In the genomic region with DNA sequence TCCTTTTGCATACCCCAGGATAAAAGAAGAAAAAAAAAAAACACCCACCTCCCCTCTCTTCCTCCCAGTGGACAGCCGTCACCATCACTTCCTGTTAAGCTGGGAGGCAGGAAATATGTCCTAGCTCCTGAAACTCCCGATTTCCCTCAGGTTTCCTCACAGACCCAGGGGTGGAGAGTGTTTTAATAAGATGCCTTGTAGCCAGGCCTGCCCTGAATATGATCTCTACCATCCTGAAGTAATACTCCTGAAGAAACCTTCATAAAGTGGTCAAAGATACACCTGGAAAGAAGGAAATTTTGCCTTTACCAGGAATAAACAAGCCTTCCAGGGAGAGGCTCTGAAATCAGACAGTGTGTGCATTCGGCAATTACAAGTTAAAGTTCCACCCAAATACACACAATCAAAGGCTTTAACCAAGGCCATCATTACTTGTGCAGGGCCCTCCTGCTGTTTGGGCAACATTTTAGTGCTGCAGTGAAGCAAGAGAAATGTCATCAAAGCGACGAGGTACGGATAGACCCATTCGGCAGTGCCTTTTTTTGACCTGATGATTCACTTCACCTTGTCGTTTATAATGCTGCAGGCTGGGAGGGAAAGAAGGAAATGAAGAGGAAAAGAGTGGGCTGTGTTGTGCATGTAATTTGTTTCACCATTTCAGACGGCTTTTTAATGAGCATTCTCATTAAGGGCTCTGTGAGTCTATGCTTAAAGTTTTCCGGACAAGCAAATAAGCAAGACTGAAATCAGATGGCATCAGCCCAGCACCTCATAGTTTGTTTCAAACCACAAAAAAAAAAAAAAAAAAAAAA, we compare ENCODE assay signal across 9 cellular contexts. TPM values are rescaled to one million over a fixed set of nuclear protein-coding genes. Genes with fewer than 3 reads are reported as not detected.
DNase-seq lines count a peak whose midpoint lies in the region; ATAC-seq and TF ChIP-seq lines count a peak whose summit lies in the region.
"Had no signal": no experiment of that assay in that cellular context is flagged by ENCODE, and none has a peak within 500 bp of the region (broad histone marks: within the 10 kb centered on the region; RNA-seq: fewer than 3 reads in every experiment).

No MANE protein-coding gene starts in this region.

- H3K4me1 ChIP-seq in HCT116 (ENCODE audit: control insufficient read depth in 1 of 2, insufficient read depth in 2 of 2, low read length in 2 of 2) (peaks cover 12 to 38% of the 10 kb centered on the region in 2 experiments), SJCRH30 (peaks cover 3% of the 10 kb centered on the region; the same call in 1 of the 2 replicates)

- H3K4me3 ChIP-seq in HCT116 (replicated peaks in 1 of 2; ENCODE audit: low read depth in 1 of 2, low read length in 2 of 2), result peak overlapping the region in 1 of 2 experiments; percentile 34; a peak in 2 of 4 replicates
- peak overlapping the region; percentile 57 for H3K4me3 ChIP-seq in SJCRH30
- no peak overlapping the region for H3K4me3 ChIP-seq in retinal pigment epithelial cell (ENCODE audit: low read length)

- peak overlapping the region; percentile 63 for H3K4me2 ChIP-seq in HCT116 (ENCODE audit: low read length)

- ATAC-seq in HCT116, result no peak

- intact Hi-C loops in HCT116 (cut with micrococcal nuclease), result no loop called here

- RAD21 ChIA-PET in HCT116 (lab: Charles Lee; ENCODE audit: low non-redundant PET in 1 of 2, low total read pairs in 2 of 2, uncharacterized antibody in 2 of 2, unreplicated experiment in 2 of 2), result no interaction called here

- H3K27me3 ChIP-seq in HCT116 (ENCODE audit: insufficient read depth, low read length) (no peaks in the 10 kb centered on the region), SJCRH30 (no peaks in the 10 kb centered on the region)

- TF ChIP-seq CTCF in HCT116 (IDR thresholded peaks at IDR 0.05 in 2 of 3, conservative IDR thresholded peaks at IDR 0.05 in 1 of 3; ENCODE audit: borderline replicate concordance in 1 of 3, insufficient read depth in 1 of 3, low read depth in 2 of 3, low read length in 2 of 3) (no peak), retinal pigment epithelial cell (conservative IDR thresholded peaks at IDR 0.05; ENCODE audit: low read depth, low read length) (no peak), GM13977 (IDR thresholded peaks at IDR 0.05; ENCODE audit: extremely low read depth, insufficient read depth, missing control alignments) (no peak)

- POLR2A ChIA-PET in HCT116 (lab: Charles Lee), result interaction anchor here (0.6 kb wide), 1 partner anchor 285 kb away, joined by 3 read pairs; no protein-coding TSS in a partner anchor

- H2AFZ ChIP-seq in HCT116 (ENCODE audit: low read depth, low read length, poor library complexity, severe bottlenecking), result peak overlapping the region; percentile 98

- no TSS peak for BruUV-seq in HCT116 (replicated peaks; lab: Mats Ljungman, UMichigan)

- H4K20me1 ChIP-seq in HCT116 (ENCODE audit: insufficient read depth), result no peaks in the 10 kb centered on the region

- DNase-seq in HCT116 (ENCODE audit: low read depth, low spot score) (no peak), SJCRH30 (peak; percentile 13 to 34), glomerular visceral epithelial cell (ENCODE audit: extremely low spot score) (peak; percentile 38), retinal pigment epithelial cell (ENCODE audit: low read depth) (peak; percentile 84), NCI-H524 treated with DMSO at 0.1 percent for 48 hours (lab: John Stamatoyannopoulos, UW) (no peak), NCI-H2196 (lab: John Stamatoyannopoulos, UW; ENCODE audit: unreplicated experiment) (no peak), GM13977 (ENCODE audit: low spot score) (no peak)
- DNase-seq in stimulated activated CD4-positive, alpha-beta T cell treated with anti-CD3 and anti-CD28 coated beads, Interleukin-4, amount 100 ng/mL, for 1 hour, result no peak
- DNase-seq: activated gamma-delta T cell had no signal

- TF ChIP-seq POLR2A in HCT116 (IDR thresholded peaks at IDR 0.05; ENCODE audit: borderline replicate concordance, extremely low read depth, insufficient read depth, insufficient read length), result no peak

- H3K9me3 ChIP-seq in HCT116 (ENCODE audit: control insufficient read depth in 1 of 2, insufficient read depth in 1 of 2, low read depth in 1 of 2, low read length in 2 of 2) (no peaks in the 10 kb centered on the region), SJCRH30 (replicated peaks) (no peaks in the 10 kb centered on the region)

- no peaks in the 10 kb centered on the region for H3K9me2 ChIP-seq in HCT116 (ENCODE audit: insufficient read depth)

- in situ Hi-C loops in GM13977 (cut with MboI; ENCODE audit: low pct_unique_long_range_greater_than_20kb, low sequenced_read_pairs, unreplicated experiment), result no loop called here

- peak overlapping the region; percentile 26 for H3K9ac ChIP-seq in HCT116 (ENCODE audit: low read length)

- CTCF ChIA-PET in HCT116 (lab: Charles Lee), result interaction anchor here (0.7 kb wide), 1 partner anchor 21 kb away, joined by 3 read pairs; no protein-coding TSS in a partner anchor

- no peaks in the 10 kb centered on the region for H3K36me3 ChIP-seq in HCT116 (ENCODE audit: control insufficient read depth in 1 of 2, insufficient read depth in 2 of 2, low read length in 2 of 2)
- H3K36me3 ChIP-seq in SJCRH30, result no peaks in the 10 kb centered on the region

- TF ChIP-seq RAD21 in HCT116 (IDR thresholded peaks at IDR 0.05; ENCODE audit: low read depth), result no peak

- H3K27ac ChIP-seq in HCT116 (ENCODE audit: low read depth, low read length) (peak overlapping the region; percentile 19), SJCRH30 (peak overlapping the region; percentile 13; the same call in 1 of the 2 replicates)

- H3K79me2 ChIP-seq in HCT116 (ENCODE audit: insufficient read depth, low read length), result no peaks in the 10 kb centered on the region

TF ChIP-seq in HCT116, 20 proteins besides CTCF, POLR2A, EP300 and RAD21:
- no peak for TF ChIP-seq CEBPB (IDR thresholded peaks at IDR 0.05; ENCODE audit: low read depth)
- TF ChIP-seq ZFX (IDR thresholded peaks at IDR 0.05), result no peak
- TF ChIP-seq TCF7L2 (IDR thresholded peaks at IDR 0.05; ENCODE audit: borderline replicate concordance, extremely low read depth, insufficient read depth, insufficient read length), result peak; percentile 53
TF ChIP-seq in HCT116: peak in this region for 1.

RNA-seq across cellular contexts. Expression of gene RASAL2, which starts 41.0 kb away (rescaled TPM):
- total RNA-seq in HCT116 (2021; ENCODE audit: unreplicated experiment), result 11.7 TPM
- 3.4 and 4.8 TPM in 2 replicates for polyA plus RNA-seq in HCT116 (2012)
- 7.4 and 8.1 TPM in 2 replicates for total RNA-seq in SJCRH30 (2014; rRNA removed; shearing (Covaris generic))

Comparison
In these comparisons a context has a peak if more than half of its experiments do, and no peak if none do; other contexts are left out.
1. DNase-seq: peak in SJCRH30 (2 of 2), glomerular visceral epithelial cell (single experiment) and retinal pigment epithelial cell (single experiment); none in HCT116 (single experiment), NCI-H524 treated with DMSO at 0.1 percent for 48 hours (single experiment), NCI-H2196 (single experiment), GM13977 (single experiment) and stimulated activated CD4-positive, alpha-beta T cell treated with anti-CD3 and anti-CD28 coated beads, Interleukin-4, amount 100 ng/mL, for 1 hour (single experiment).